8 cellular contexts compared by ENCODE assay signal in genomic region chr7:30682131-30683083, GRCh38. TPM values are rescaled to one million over a fixed set of nuclear protein-coding genes. Genes with fewer than 3 reads are reported as not detected.
DNase-seq lines count a peak whose midpoint lies in the region; ATAC-seq and TF ChIP-seq lines count a peak whose summit lies in the region.

Gene CRHR2 (minus strand): TSS chr7:30682456. CDS start chr7:30682280, 176 bp downstream.

- WGBS in lower leg skin, 2 donors = 7 to 10% methylated on average over 31 to 39 of the region's 76 CpGs

- no peak for DNase-seq in CD14-positive monocyte (ENCODE audit: low spot score)
- peak; percentile 49 for DNase-seq in activated naive CD4-positive, alpha-beta T cell treated with anti-CD3 and anti-CD28 coated beads for 36 hours
- DNase-seq in stimulated activated CD4-positive, alpha-beta T cell treated with anti-CD3 and anti-CD28 coated beads, Interleukin-2, amount 100 ng/mL, for 24 hours = peak; percentile 26 to 42
- no peak for DNase-seq in lower leg skin (ENCODE audit: low spot score in 2 of 2)
- DNase-seq in NCI-H1436 treated with DMSO at 0.1 percent for 48 hours (lab: John Stamatoyannopoulos, UW) = no peak

- ATAC-seq in HG03432 (IDR thresholded peaks at IDR 0.05; ENCODE audit: unreplicated experiment) (peak; percentile 43), GM18868 (IDR thresholded peaks at IDR 0.05; ENCODE audit: unreplicated experiment) (no peak)

- no peak for TF ChIP-seq POLR2A in lower leg skin (IDR thresholded peaks at IDR 0.05)

- H3K27ac ChIP-seq in iPS-18a (ENCODE audit: low read length) = no peak within 1 kb of the TSS

- H3K27me3 ChIP-seq in iPS-18a (ENCODE audit: control insufficient read depth, insufficient read depth, low read length) = peaks cover 41% of the 10 kb centered on the region

- H3K27me3 Mint-ChIP-seq in CD14-positive monocyte (ENCODE audit: low read depth in 3 of 3) = peaks cover 55 to 68% (median 63%) of the 10 kb centered on the region in 3 donors
- peaks cover 55% of the 10 kb centered on the region for H3K27me3 Mint-ChIP-seq in activated naive CD4-positive, alpha-beta T cell treated with anti-CD3 and anti-CD28 coated beads for 36 hours (ENCODE audit: low read depth)

- no peak within 1 kb of the TSS for H3K27ac Mint-ChIP-seq in CD14-positive monocyte
- H3K27ac Mint-ChIP-seq in activated naive CD4-positive, alpha-beta T cell treated with anti-CD3 and anti-CD28 coated beads for 36 hours = no peak within 1 kb of the TSS

- H3K4me3 ChIP-seq in iPS-18a (ENCODE audit: low read length) (peak within 1 kb of the TSS; percentile 60), lower leg skin (ENCODE audit: low read depth, poor library complexity, severe bottlenecking) (no peak within 1 kb of the TSS)

- no peaks in the 10 kb centered on the region for H3K4me1 ChIP-seq in iPS-18a (ENCODE audit: control insufficient read depth, low read depth, low read length)

- peak within 1 kb of the TSS; percentile 68 to 90 for H3K4me3 Mint-ChIP-seq in CD14-positive monocyte
- H3K4me3 Mint-ChIP-seq in activated naive CD4-positive, alpha-beta T cell treated with anti-CD3 and anti-CD28 coated beads for 36 hours = peak within 1 kb of the TSS; percentile 57

- H3K36me3 ChIP-seq in iPS-18a (ENCODE audit: control insufficient read depth, low read depth, low read length) = no peaks in the 10 kb centered on the region

- no peak for TF ChIP-seq CTCF in CD14-positive monocyte (IDR thresholded peaks at IDR 0.05)
- TF ChIP-seq CTCF in lower leg skin (IDR thresholded peaks at IDR 0.05) = no peak

- peaks cover 12% of the 10 kb centered on the region for H3K4me1 Mint-ChIP-seq in CD14-positive monocyte
- H3K4me1 Mint-ChIP-seq in activated naive CD4-positive, alpha-beta T cell treated with anti-CD3 and anti-CD28 coated beads for 36 hours (ENCODE audit: low read depth) = peaks cover 5% of the 10 kb centered on the region

- CTCF ChIA-PET in activated naive CD4-positive, alpha-beta T cell treated with anti-CD3 and anti-CD28 coated beads for 36 hours (lab: Charles Lee) = interaction anchor here (0.6 to 5.9 kb wide), 8 partner anchors 8 to 256 kb away, joined by 3 to 67 read pairs (median 4); no protein-coding TSS in a partner anchor

- H3K36me3 Mint-ChIP-seq in CD14-positive monocyte = peaks cover 3% of the 10 kb centered on the region in 2 donors
- no peaks in the 10 kb centered on the region for H3K36me3 Mint-ChIP-seq in activated naive CD4-positive, alpha-beta T cell treated with anti-CD3 and anti-CD28 coated beads for 36 hours (ENCODE audit: low read depth)

- H3K9ac ChIP-seq in iPS-18a (ENCODE audit: low read length) = no peak within 1 kb of the TSS

- no peaks in the 10 kb centered on the region for H3K9me3 ChIP-seq in iPS-18a (ENCODE audit: control insufficient read depth, low read depth, low read length)

- intact Hi-C loops in CD14-positive monocyte (cut with micrococcal nuclease) = no loop called here
- intact Hi-C loops in activated naive CD4-positive, alpha-beta T cell treated with anti-CD3 and anti-CD28 coated beads for 36 hours (cut with micrococcal nuclease) = loop anchor here (1.0 kb wide), 1 partner anchor 56 kb away; no protein-coding TSS in a partner anchor
- intact Hi-C loops in lower leg skin (cut with DNase I; ENCODE audit: low total_unique reads) = no loop called here

- H3K9me3 Mint-ChIP-seq in CD14-positive monocyte = peaks cover 0 to 10% (median 1%) of the 10 kb centered on the region in 7 donors
- H3K9me3 Mint-ChIP-seq in activated naive CD4-positive, alpha-beta T cell treated with anti-CD3 and anti-CD28 coated beads for 36 hours = no peaks in the 10 kb centered on the region

RNA-seq across cellular contexts. Expression of gene CRHR2, which starts in this region (rescaled TPM):
- polyA plus RNA-seq in CD14-positive monocyte = not detected
- not detected for total RNA-seq in activated naive CD4-positive, alpha-beta T cell treated with anti-CD3 and anti-CD28 coated beads for 36 hours
- total RNA-seq in lower leg skin = under 1 TPM in 1 of 4 donors, not detected in 3; 0.45 TPM

Comparison
In these comparisons a context has a peak if more than half of its experiments do, and no peak if none do; other contexts are left out.
1. Peak in DNase-seq in activated naive CD4-positive, alpha-beta T cell treated with anti-CD3 and anti-CD28 coated beads for 36 hours; RNA of the gene not detected or under 1 TPM.
2. DNase-seq: peak in stimulated activated CD4-positive, alpha-beta T cell treated with anti-CD3 and anti-CD28 coated beads, Interleukin-2, amount 100 ng/mL, for 24 hours (2 of 2); none in CD14-positive monocyte (single experiment), lower leg skin (0 of 2) and NCI-H1436 treated with DMSO at 0.1 percent for 48 hours (single experiment).